8 cellular contexts compared by ENCODE assay signal in genomic region chr13:52405369-52405766, GRCh38. TPM values are rescaled to one million over a fixed set of nuclear protein-coding genes. Genes with fewer than 3 reads are reported as not detected.
A peak's percentile ranks its signal among the peaks of the same experiment; 100 is the strongest.
DNase-seq lines count a peak whose midpoint lies in the region; ATAC-seq, FAIRE-seq and TF ChIP-seq lines count a peak whose summit lies in the region.

No MANE protein-coding gene starts in this region.

- intact Hi-C loops in uterus (cut with DNase I; ENCODE audit: low total_unique reads): no loop called here

- TF ChIP-seq CTCF in uterus (IDR thresholded peaks at IDR 0.05): no peak

- H2BK5ac ChIP-seq in mesenchymal stem cell (ENCODE audit: low read depth, low read length, poor library complexity, severe bottlenecking): no peak overlapping the region

- peak overlapping the region; percentile 70 for H3K4me3 Mint-ChIP-seq in activated naive CD4-positive, alpha-beta T cell treated with anti-CD3 and anti-CD28 coated beads, Interleukin-2, amount 50 U/mL, for 24 hours
- peak overlapping the region; percentile 77 for H3K4me3 Mint-ChIP-seq in central memory CD8-positive, alpha-beta T cell

- H3K27me3 Mint-ChIP-seq in activated naive CD4-positive, alpha-beta T cell treated with anti-CD3 and anti-CD28 coated beads, Interleukin-2, amount 50 U/mL, for 24 hours: peaks cover 19% of the 10 kb centered on the region
- peaks cover 25% of the 10 kb centered on the region for H3K27me3 Mint-ChIP-seq in central memory CD8-positive, alpha-beta T cell

- H2BK120ac ChIP-seq in mesenchymal stem cell (ENCODE audit: low read depth, low read length): no peak overlapping the region

- peaks cover 22% of the 10 kb centered on the region for H3K4me1 Mint-ChIP-seq in activated naive CD4-positive, alpha-beta T cell treated with anti-CD3 and anti-CD28 coated beads, Interleukin-2, amount 50 U/mL, for 24 hours
- H3K4me1 Mint-ChIP-seq in central memory CD8-positive, alpha-beta T cell: peaks cover 16% of the 10 kb centered on the region

- H4K91ac ChIP-seq in mesenchymal stem cell (ENCODE audit: low read length): no peak overlapping the region

- no peak for TF ChIP-seq POLR2A in uterus (IDR thresholded peaks at IDR 0.05)
- no peak for TF ChIP-seq POLR2A in GM12892 (IDR thresholded peaks at IDR 0.05; ENCODE audit: low read depth, low read length)

- H3K4me3 ChIP-seq in mesenchymal stem cell (ENCODE audit: insufficient read depth in 1 of 2, low read depth in 1 of 2, low read length in 2 of 2) (peak overlapping the region; percentile 66 to 90), uterus (peak overlapping the region; percentile 22 to 35)

- H3K27me3 ChIP-seq in mesenchymal stem cell (ENCODE audit: control insufficient read depth in 1 of 2, insufficient read depth in 1 of 2, low read length in 2 of 2): no peaks in the 10 kb centered on the region
- H3K27me3 ChIP-seq in uterus: no peaks in the 10 kb centered on the region

- no peaks in the 10 kb centered on the region for H3K9me3 Mint-ChIP-seq in activated naive CD4-positive, alpha-beta T cell treated with anti-CD3 and anti-CD28 coated beads, Interleukin-2, amount 50 U/mL, for 24 hours
- H3K9me3 Mint-ChIP-seq in central memory CD8-positive, alpha-beta T cell: no peaks in the 10 kb centered on the region

- H3K36me3 ChIP-seq in mesenchymal stem cell (ENCODE audit: control insufficient read depth in 1 of 2, insufficient read depth in 2 of 2, low read depth in 1 of 2, low read length in 2 of 2) (peaks cover 4 to 14% of the 10 kb centered on the region in 2 experiments), uterus (no peaks in the 10 kb centered on the region)

- H3K27ac Mint-ChIP-seq in activated naive CD4-positive, alpha-beta T cell treated with anti-CD3 and anti-CD28 coated beads, Interleukin-2, amount 50 U/mL, for 24 hours: no peak overlapping the region
- no peak overlapping the region for H3K27ac Mint-ChIP-seq in central memory CD8-positive, alpha-beta T cell (ENCODE audit: low read depth)

- no peak for DNase-seq in activated naive CD4-positive, alpha-beta T cell treated with Interleukin-2 at 50 U/mL for 16 hours
- no peak for DNase-seq in central memory CD8-positive, alpha-beta T cell (ENCODE audit: low spot score in 2 of 2)
- no peak for DNase-seq in mesenchymal stem cell
- DNase-seq in uterus: no peak
- DNase-seq in HuH-7 (ENCODE audit: low spot score): no peak
- DNase-seq in GM12892 (ENCODE audit: insufficient read length): no peak

- H3K23ac ChIP-seq in mesenchymal stem cell (ENCODE audit: low read length in 2 of 2): no peak overlapping the region

- no peak overlapping the region for H2BK15ac ChIP-seq in mesenchymal stem cell (ENCODE audit: low read depth, poor library complexity, severe bottlenecking)

- no peak overlapping the region for H2AFZ ChIP-seq in mesenchymal stem cell (ENCODE audit: low read depth, low read length)

- peaks cover 4% of the 10 kb centered on the region for H3K36me3 Mint-ChIP-seq in activated naive CD4-positive, alpha-beta T cell treated with anti-CD3 and anti-CD28 coated beads, Interleukin-2, amount 50 U/mL, for 24 hours
- peaks cover 8% of the 10 kb centered on the region for H3K36me3 Mint-ChIP-seq in central memory CD8-positive, alpha-beta T cell (ENCODE audit: insufficient read depth)

- no peaks in the 10 kb centered on the region for H3K9me3 ChIP-seq in mesenchymal stem cell (ENCODE audit: control insufficient read depth, low read length)
- no peaks in the 10 kb centered on the region for H3K9me3 ChIP-seq in uterus

- FAIRE-seq in GM12892 (lab: Jason Lieb, UNC): no peak

- H2BK12ac ChIP-seq in mesenchymal stem cell (ENCODE audit: low read length in 2 of 2): no peak overlapping the region

- H3K27ac ChIP-seq in mesenchymal stem cell (ENCODE audit: low read length, poor library complexity, severe bottlenecking) (no peak overlapping the region), uterus (peak overlapping the region; percentile 9 to 47)

- peak overlapping the region; percentile 92 for H3K9ac ChIP-seq in mesenchymal stem cell (ENCODE audit: low read length)

- H3K4ac ChIP-seq in mesenchymal stem cell (ENCODE audit: low read depth in 1 of 2, low read length in 2 of 2): no peak overlapping the region

- H2AK5ac ChIP-seq in mesenchymal stem cell (ENCODE audit: low read length, severe bottlenecking): no peak overlapping the region

- H3K4me1 ChIP-seq in mesenchymal stem cell (ENCODE audit: control insufficient read depth, insufficient read depth, low read depth, low read length): peaks cover 3% of the 10 kb centered on the region
- H3K4me1 ChIP-seq in uterus: no peaks in the 10 kb centered on the region

- H4K8ac ChIP-seq in mesenchymal stem cell (ENCODE audit: low read length): no peak overlapping the region

- H3K18ac ChIP-seq in mesenchymal stem cell (ENCODE audit: low read depth in 1 of 2, low read length in 2 of 2): no peak overlapping the region

- ATAC-seq in central memory CD8-positive, alpha-beta T cell (replicated peaks; ENCODE audit: extremely low read depth, poor library complexity, severe bottlenecking): no peak
- no peak for ATAC-seq in GM19324 (IDR thresholded peaks at IDR 0.05; ENCODE audit: low FRiP score, unreplicated experiment)

- no peak overlapping the region for H3K14ac ChIP-seq in mesenchymal stem cell (ENCODE audit: low read length in 2 of 2)

- WGBS in mesenchymal stem cell: 26% methylated on average over 8 of the region's 14 CpGs

- H3K4me2 ChIP-seq in mesenchymal stem cell (ENCODE audit: low read length, poor library complexity, severe bottlenecking): peak overlapping the region; percentile 82

- peaks cover 14% of the 10 kb centered on the region for H3K79me1 ChIP-seq in mesenchymal stem cell (replicated peaks; ENCODE audit: low read length, poor library complexity, severe bottlenecking)

RNA-seq across cellular contexts. Expression of gene THSD1, which starts 0.6 kb away (rescaled TPM):
- polyA plus RNA-seq in mesenchymal stem cell (2013, experiment 1 of 2): 0.14 TPM
- polyA plus RNA-seq in mesenchymal stem cell (2013, experiment 2 of 2): 0.07 TPM
- 10 to 100 TPM in 3 of 4 donors, 1 to 10 TPM in 1; 5.3 to 31.2 (median 20.1) TPM for total RNA-seq in uterus
- 0.15 TPM for polyA plus RNA-seq in GM12892 (2012; ENCODE audit: missing spikeins)

RNA-seq across cellular contexts. Expression of gene VPS36, which starts 45.1 kb away (rescaled TPM):
- polyA plus RNA-seq in mesenchymal stem cell (2013, experiment 1 of 2): 23.3 TPM
- polyA plus RNA-seq in mesenchymal stem cell (2013, experiment 2 of 2): 24.1 TPM
- 10 to 100 TPM; 28.9 to 99.3 (median 77.6) TPM for total RNA-seq in uterus
- polyA plus RNA-seq in GM12892 (2012; ENCODE audit: missing spikeins): 21.6 TPM

RNA-seq across cellular contexts. Expression of gene CKAP2, which starts 49.9 kb away (rescaled TPM):
- 22.2 TPM for polyA plus RNA-seq in mesenchymal stem cell (2013, experiment 1 of 2)
- polyA plus RNA-seq in mesenchymal stem cell (2013, experiment 2 of 2): 23.1 TPM
- total RNA-seq in uterus: 10 to 100 TPM in 2 of 4 donors, 1 to 10 TPM in 1, under 1 TPM in 1; 0.26 to 35.9 (median 11.2) TPM
- polyA plus RNA-seq in GM12892 (2012; ENCODE audit: missing spikeins): 29.7 TPM
